In the genomic region with DNA sequence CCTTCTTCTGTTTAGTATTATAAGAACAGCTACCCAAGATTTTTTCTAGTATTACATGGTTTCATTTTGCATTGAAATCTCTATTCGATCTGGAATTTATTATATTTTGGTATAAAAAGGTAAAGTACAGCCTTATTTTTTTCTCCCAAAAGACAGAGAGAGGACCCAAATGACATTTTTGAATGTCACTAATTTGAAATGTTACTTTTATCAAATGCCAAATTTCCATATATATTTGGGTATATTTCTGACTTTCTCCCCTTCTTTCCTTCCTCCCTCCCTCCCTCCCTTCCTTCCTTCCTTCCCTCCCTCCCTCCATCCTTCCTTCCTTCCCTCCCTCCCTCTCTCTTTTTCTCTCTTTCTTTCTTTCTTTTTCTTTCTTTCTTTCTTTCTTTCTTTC, we compare ENCODE assay signal across 12 cellular contexts. TPM values are rescaled to one million over a fixed set of nuclear protein-coding genes. Genes with fewer than 3 reads are reported as not detected.
"Had no signal": no experiment of that assay in that cellular context is flagged by ENCODE, and none has a peak within 500 bp of the region (broad histone marks: within the 10 kb centered on the region; RNA-seq: fewer than 3 reads in every experiment).

No MANE protein-coding gene starts in this region.

- H3K36me3 ChIP-seq: HAP-1 had no signal

- H3K9me3 ChIP-seq: HAP-1 had no signal

- H3K27ac Mint-ChIP-seq: GM23338, H9, HFFc6 had no signal

- DNase-seq: GM23248, GOT3, H7, H9, HCEC 1CT, HFFc6 had no signal

- H3K4me1 Mint-ChIP-seq: GM23338, H9 had no signal

- H2AFZ ChIP-seq: GM23248, GM23338 had no signal

- ATAC-seq: GM23338, HCT116 had no signal

- H3K4me3 ChIP-seq: GM23248, GM23338, HAP-1 had no signal

- H3K4me1 ChIP-seq: HAP-1 had no signal

- FAIRE-seq: H1, H54 had no signal

- H3K9ac ChIP-seq: GM23248 had no signal

- H3K9me3 Mint-ChIP-seq: GM23338, H9, HFFc6 had no signal

- H3K4me3 Mint-ChIP-seq: GM23338, H9, HFFc6 had no signal

- H3K4me2 ChIP-seq: GM23338 had no signal

- H3K27ac ChIP-seq: GM23248 had no signal

RNA-seq across cellular contexts. Expression of a gene that starts 6.2 kb away (rescaled TPM):
- total RNA-seq: GM23248, H4, HFFc6 had no signal
- polyA plus RNA-seq: GM23248 had no signal

RNA-seq across cellular contexts. Expression of a gene that starts 35.6 kb away (rescaled TPM):
- total RNA-seq: GM23248, H4, HFFc6 had no signal
- polyA plus RNA-seq: GM23248 had no signal
